18 cellular contexts compared by ENCODE assay signal in genomic region chr21:26001356-26001755, GRCh38.
"Had no signal": no experiment of that assay in that cellular context is flagged by ENCODE, and none has a peak within 500 bp of the region (broad histone marks: within the 10 kb centered on the region; RNA-seq: fewer than 3 reads in every experiment).

No MANE protein-coding gene starts in this region.

- H3K4me1 Mint-ChIP-seq: activated naive CD8-positive, alpha-beta T cell treated with anti-CD3 and anti-CD28 coated beads for 36 hours; central memory CD8-positive, alpha-beta T cell had no signal

- H3K9me3 Mint-ChIP-seq: activated CD4-positive, alpha-beta T cell treated with anti-CD3 and anti-CD28 coated beads, Interleukin-2, amount 10 ng/mL, durations not matched to agents 7 days and 5 days; activated naive CD8-positive, alpha-beta T cell treated with anti-CD3 and anti-CD28 coated beads for 36 hours; activated T-cell treated with anti-CD3 and anti-CD28 coated beads, Interleukin-2, amount 50 U/mL, for 72 hours; natural killer cell treated with Interleukin-12 subunit alpha and Interleukin-12 subunit beta and Interleukin-15 and Interleukin-18, amount 100 ng/mL, for 72 hours had no signal

- H3K27ac Mint-ChIP-seq: activated CD4-positive, alpha-beta T cell treated with anti-CD3 and anti-CD28 coated beads, Interleukin-2, amount 10 ng/mL, durations not matched to agents 7 days and 5 days; activated naive CD8-positive, alpha-beta T cell treated with anti-CD3 and anti-CD28 coated beads for 36 hours; activated T-cell treated with anti-CD3 and anti-CD28 coated beads, Interleukin-2, amount 50 U/mL, for 72 hours; natural killer cell treated with Interleukin-12 subunit alpha and Interleukin-12 subunit beta and Interleukin-15 and Interleukin-18, amount 100 ng/mL, for 72 hours had no signal

- H3K27me3 ChIP-seq: brain microvascular endothelial cell, sigmoid colon, spleen, thyroid gland, uterus had no signal

- H3K27me3 Mint-ChIP-seq: activated CD4-positive, alpha-beta T cell treated with anti-CD3 and anti-CD28 coated beads, Interleukin-2, amount 10 ng/mL, durations not matched to agents 7 days and 5 days; activated naive CD8-positive, alpha-beta T cell treated with anti-CD3 and anti-CD28 coated beads for 36 hours; central memory CD8-positive, alpha-beta T cell; natural killer cell treated with Interleukin-12 subunit alpha and Interleukin-12 subunit beta and Interleukin-15 and Interleukin-18, amount 100 ng/mL, for 72 hours had no signal

- H3K4me1 ChIP-seq: sigmoid colon, spleen, uterus had no signal

- ATAC-seq: activated T-cell treated with anti-CD3 and anti-CD28 coated beads, Interleukin-2, amount 50 U/mL, for 72 hours; natural killer cell treated with Interleukin-12 subunit alpha and Interleukin-12 subunit beta and Interleukin-15 and Interleukin-18, amount 100 ng/mL, for 72 hours; psoas muscle had no signal

- H3K36me3 Mint-ChIP-seq: natural killer cell treated with Interleukin-12 subunit alpha and Interleukin-12 subunit beta and Interleukin-15 and Interleukin-18, amount 100 ng/mL, for 72 hours had no signal

- DNase-seq: activated CD4-positive, alpha-beta T cell treated with anti-CD3 and anti-CD28 coated beads, Interleukin-2, amount 10 ng/mL, durations not matched to agents 7 days and 5 days; activated CD8-positive, alpha-beta memory T cell treated with anti-CD3 and anti-CD28 coated beads, Interleukin-2, amount 50 U/mL, for 48 hours; activated gamma-delta T cell treated with Interleukin-2 at 50 U/mL for 16 hours; activated naive CD8-positive, alpha-beta T cell treated with anti-CD3 and anti-CD28 coated beads for 36 hours; activated T-cell treated with anti-CD3 and anti-CD28 coated beads, Interleukin-2, amount 50 U/mL, for 72 hours; anterior cingulate cortex; brain microvascular endothelial cell; cortex of kidney; effector CD8-positive, alpha-beta T cell; foreskin fibroblast; mesendoderm; psoas muscle; sigmoid colon; spleen; thyroid gland; uterus had no signal

- H3K36me3 ChIP-seq: thyroid gland, uterus had no signal

- H3K27ac ChIP-seq: brain microvascular endothelial cell, psoas muscle, sigmoid colon, spleen, thyroid gland, uterus had no signal

- H3K4me3 ChIP-seq: psoas muscle, sigmoid colon, spleen, thyroid gland, uterus had no signal

- H3K4me3 Mint-ChIP-seq: activated CD4-positive, alpha-beta T cell treated with anti-CD3 and anti-CD28 coated beads, Interleukin-2, amount 10 ng/mL, durations not matched to agents 7 days and 5 days; activated naive CD8-positive, alpha-beta T cell treated with anti-CD3 and anti-CD28 coated beads for 36 hours; activated T-cell treated with anti-CD3 and anti-CD28 coated beads, Interleukin-2, amount 50 U/mL, for 72 hours; central memory CD8-positive, alpha-beta T cell; natural killer cell treated with Interleukin-12 subunit alpha and Interleukin-12 subunit beta and Interleukin-15 and Interleukin-18, amount 100 ng/mL, for 72 hours had no signal

- H3K9me3 ChIP-seq: psoas muscle, sigmoid colon, spleen, thyroid gland, uterus had no signal
